26 cellular contexts compared by ENCODE assay signal in genomic region chr4:41264212-41264611, GRCh38.
"Had no signal": no experiment of that assay in that cellular context is flagged by ENCODE, and none has a peak within 500 bp of the region (broad histone marks: within the 10 kb centered on the region; RNA-seq: fewer than 3 reads in every experiment).

No MANE protein-coding gene starts in this region.

- H3K27me3 ChIP-seq: ascending aorta, breast epithelium, cardiac muscle cell had no signal

- ATAC-seq: activated CD4-positive, alpha-beta T cell treated with anti-CD3 and anti-CD28 coated beads for 36 hours; activated CD8-positive, alpha-beta memory T cell treated with anti-CD3 and anti-CD28 coated beads, Interleukin-2, amount 10 ng/mL, durations not matched to agents 7 days and 5 days; activated CD8-positive, alpha-beta T cell treated with anti-CD3 and anti-CD28 coated beads, Interleukin-2, amount 10 ng/mL, durations not matched to agents 7 days and 5 days; activated naive CD4-positive, alpha-beta T cell treated with anti-CD3 and anti-CD28 coated beads, Interleukin-2, amount 50 U/mL, for 72 hours; activated T-cell treated with anti-CD3 and anti-CD28 coated beads, Interleukin-2, amount 50 U/mL, for 72 hours; esophagus mucosa had no signal

- DNase-seq: activated CD4-positive, alpha-beta memory T cell treated with anti-CD3 and anti-CD28 coated beads for 36 hours; activated CD4-positive, alpha-beta T cell treated with anti-CD3 and anti-CD28 coated beads for 36 hours; activated CD4-positive, alpha-beta T cell treated with anti-CD3 and anti-CD28 coated beads, Interleukin-2, amount 10 ng/mL, durations not matched to agents 24 days and 14 days; activated CD4-positive, CD25-positive, alpha-beta regulatory T cell; activated CD4-positive, CD25-positive, alpha-beta regulatory T cell treated with anti-CD3 and anti-CD28 coated beads, Interleukin-2, amount 50 U/mL, for 72 hours; activated CD8-positive, alpha-beta memory T cell treated with anti-CD3 and anti-CD28 coated beads, Interleukin-2, amount 10 ng/mL, durations not matched to agents 7 days and 5 days; activated CD8-positive, alpha-beta memory T cell treated with anti-CD3 and anti-CD28 coated beads, Interleukin-2, amount 50 U/mL, for 4 hours; activated CD8-positive, alpha-beta T cell treated with anti-CD3 and anti-CD28 coated beads, Interleukin-2, amount 10 ng/mL, durations not matched to agents 7 days and 5 days; activated gamma-delta T cell; activated naive CD4-positive, alpha-beta T cell; activated naive CD4-positive, alpha-beta T cell treated with anti-CD3 and anti-CD28 coated beads, Interleukin-2, amount 10 ng/mL, durations not matched to agents 7 days and 5 days; activated naive CD8-positive, alpha-beta T cell treated with anti-CD3 and anti-CD28 coated beads, Interleukin-2, amount 10 ng/mL, durations not matched to agents 7 days and 5 days; activated T-cell treated with anti-CD3 and anti-CD28 coated beads, Interleukin-2, amount 50 U/mL, for 1 hour; activated T-cell treated with anti-CD3 and anti-CD28 coated beads, Interleukin-2, amount 50 U/mL, for 72 hours; central memory CD4-positive, alpha-beta T cell; cerebellar nuclear complex; colonic mucosa; effector CD8-positive, alpha-beta T cell; foreskin fibroblast; head of caudate nucleus; T1000 had no signal

- H3K9me3 ChIP-seq: ascending aorta, breast epithelium, colonic mucosa had no signal

- H3K4me3 ChIP-seq: ascending aorta, breast epithelium, cardiac muscle cell, colonic mucosa had no signal

- H3K36me3 ChIP-seq: ascending aorta, breast epithelium, cardiac muscle cell, colonic mucosa had no signal

- H3K27ac ChIP-seq: ascending aorta, breast epithelium, cardiac muscle cell, colonic mucosa had no signal

- H3K4me1 ChIP-seq: ascending aorta, breast epithelium, colonic mucosa had no signal
